In genomic region chr3:150054635-150055034, GRCh38 we compare ENCODE assay signal across 23 cellular contexts.
"Had no signal": no experiment of that assay in that cellular context is flagged by ENCODE, and none has a peak within 500 bp of the region (broad histone marks: within the 10 kb centered on the region; RNA-seq: fewer than 3 reads in every experiment).

No MANE protein-coding gene starts in this region.

- H3K36me3 ChIP-seq: MG63 had no signal

- H3K9me3 ChIP-seq: MG63 had no signal

- H3K4me3 ChIP-seq: MG63 had no signal

- H3K27me3 ChIP-seq: MG63 had no signal

- H3K27ac ChIP-seq: KMS-11 had no signal

- DNase-seq: Karpas-422, Kasumi-1, MG63, MM.1S, MV-4-11, NCI-H1048, NCI-H1092, NCI-H1092 treated with DMSO at 0.1 percent for 48 hours, NCI-H1417 treated with DMSO at 0.1 percent for 48 hours, NCI-H1436, NCI-H1436 treated with DMSO at 0.1 percent for 48 hours, NCI-H1694, NCI-H1694 treated with DMSO at 0.1 percent for 48 hours, NCI-H1930, NCI-H2029, NCI-H2029 treated with DMSO at 0.1 percent for 48 hours, NCI-H2081 treated with DMSO at 0.1 percent for 48 hours, NCI-H2107, NCI-H2227 treated with DMSO at 0.1 percent for 48 hours, NCI-H226, NCI-H446, NCI-H446 treated with DMSO at 0.1 percent for 48 hours had no signal
